2 cellular contexts compared by ENCODE assay signal in the genomic region with DNA sequence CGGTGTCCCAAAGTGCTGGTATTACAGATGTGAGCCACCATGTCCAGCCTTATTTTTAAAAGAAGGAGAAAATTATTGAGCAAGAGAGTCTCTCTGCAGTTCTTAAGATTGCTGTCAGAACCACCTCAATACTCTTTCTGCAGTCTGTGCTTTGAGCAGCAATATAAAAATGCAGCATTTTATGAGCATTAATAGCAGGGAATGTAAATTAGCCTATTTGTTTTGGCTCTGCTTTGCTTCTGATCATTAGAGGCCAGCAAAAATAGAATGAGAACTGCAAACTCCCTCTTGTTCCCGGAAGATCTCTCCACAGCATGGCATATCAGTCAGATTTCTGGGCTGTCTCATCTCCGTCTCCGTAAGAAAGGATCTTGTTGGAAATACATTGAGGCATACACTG.
A peak's percentile ranks its signal among the peaks of the same experiment; 100 is the strongest.
TF ChIP-seq lines count a peak whose summit lies in the region.

No MANE protein-coding gene starts in this region.

TF ChIP-seq in HEK293, 187 proteins besides CTCF, POLR2A, EP300 and RAD21:
- TF ChIP-seq PRDM6 (tag by site-specific recombination; IDR thresholded peaks at IDR 0.05) = no peak
- no peak for TF ChIP-seq ZNF626 (tag by site-specific recombination; IDR thresholded peaks at IDR 0.05)
- TF ChIP-seq HOXC10 (CRISPR knock-in tag; IDR thresholded peaks at IDR 0.05) = no peak
- TF ChIP-seq, protein P1, sequence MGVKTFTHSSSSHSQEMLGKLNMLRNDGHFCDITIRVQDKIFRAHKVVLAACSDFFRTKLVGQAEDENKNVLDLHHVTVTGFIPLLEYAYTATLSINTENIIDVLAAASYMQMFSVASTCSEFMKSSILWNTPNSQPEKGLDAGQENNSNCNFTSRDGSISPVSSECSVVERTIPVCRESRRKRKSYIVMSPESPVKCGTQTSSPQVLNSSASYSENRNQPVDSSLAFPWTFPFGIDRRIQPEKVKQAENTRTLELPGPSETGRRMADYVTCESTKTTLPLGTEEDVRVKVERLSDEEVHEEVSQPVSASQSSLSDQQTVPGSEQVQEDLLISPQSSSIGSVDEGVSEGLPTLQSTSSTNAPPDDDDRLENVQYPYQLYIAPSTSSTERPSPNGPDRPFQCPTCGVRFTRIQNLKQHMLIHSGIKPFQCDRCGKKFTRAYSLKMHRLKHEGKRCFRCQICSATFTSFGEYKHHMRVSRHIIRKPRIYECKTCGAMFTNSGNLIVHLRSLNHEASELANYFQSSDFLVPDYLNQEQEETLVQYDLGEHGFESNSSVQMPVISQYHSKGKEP (tag by site-specific recombination; IDR thresholded peaks at IDR 0.05) = 0 out of 2 replicates have a peak, but pooled peaks have one; percentile 53
- TF ChIP-seq KLF17 (tag by site-specific recombination; IDR thresholded peaks at IDR 0.05) = no peak
- TF ChIP-seq RBAK (tag by site-specific recombination; IDR thresholded peaks at IDR 0.05) = no peak
- no peak for TF ChIP-seq ZNF112 (tag by site-specific recombination; IDR thresholded peaks at IDR 0.05)
- no peak for TF ChIP-seq ZNF18 (tag by site-specific recombination; IDR thresholded peaks at IDR 0.05)

TF ChIP-seq in SK-N-SH treated with all-trans-retinoic acid at 6 μM for 48 hours, 23 proteins besides CTCF, POLR2A, EP300 and RAD21:
- TF ChIP-seq PATZ1 (CRISPR knock-in tag; IDR thresholded peaks at IDR 0.05; ENCODE audit: borderline replicate concordance) = no peak
- TF ChIP-seq ISL1 (CRISPR knock-in tag; IDR thresholded peaks at IDR 0.05) = peak; percentile 12; the same call in 1 of the 2 replicates
- no peak for TF ChIP-seq ZC3H10 (CRISPR knock-in tag; IDR thresholded peaks at IDR 0.05)
